In the genomic region with DNA sequence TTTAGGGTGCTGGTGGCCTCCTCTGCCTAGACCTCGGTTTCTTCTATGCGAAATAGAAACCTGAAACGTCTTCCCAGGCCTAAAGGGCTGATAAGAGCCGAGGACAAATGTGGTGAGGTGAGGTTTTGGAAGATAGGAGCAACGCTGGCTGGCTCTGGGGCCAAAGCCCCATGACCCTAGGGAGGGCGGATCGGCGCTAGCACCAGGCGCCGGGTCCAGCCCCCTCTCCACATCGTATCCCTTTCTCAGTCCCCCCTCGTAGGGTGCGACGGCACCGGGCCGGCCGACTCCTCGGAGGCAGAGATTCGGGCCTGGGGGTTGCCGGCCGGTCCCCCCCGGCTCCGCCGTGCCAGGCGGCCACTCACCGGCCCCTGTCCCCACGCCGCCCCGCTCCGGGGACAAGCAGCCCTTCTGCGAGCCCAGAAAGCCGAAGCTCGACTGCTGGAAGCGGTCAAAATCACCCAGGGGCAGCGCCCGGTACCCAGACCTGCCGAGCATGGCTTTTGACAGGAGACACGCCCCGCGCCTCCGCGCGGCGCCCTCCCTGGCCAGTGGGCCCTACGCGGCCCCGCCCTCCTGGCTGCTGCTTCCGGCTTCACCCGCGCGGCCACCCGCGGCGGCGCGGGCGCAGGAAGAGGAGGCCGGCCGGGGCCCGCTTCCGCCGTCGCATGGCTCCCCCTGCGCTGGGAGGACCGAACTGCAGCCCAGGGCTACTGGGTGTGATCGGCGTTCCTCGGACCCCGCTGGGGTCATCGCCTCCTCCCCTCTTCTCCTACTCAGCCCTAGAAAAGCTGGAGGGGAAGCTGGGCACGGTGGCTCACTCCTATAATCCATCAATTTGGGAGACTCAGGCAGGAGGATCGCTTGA, we compare ENCODE assay signal across 1 cellular context.
TF ChIP-seq lines count a peak whose summit lies in the region.

STOML1 (minus strand) TSS at position 570 of the 868 bp plus-strand sequence; CDS start at position 498, 72 bp downstream.

TF ChIP-seq in HEK293, 187 proteins besides CTCF, POLR2A, EP300 and RAD21 (continued from another document and continues in another):
- TF ChIP-seq ZNF398 (tag by site-specific recombination; IDR thresholded peaks at IDR 0.05) = peak; percentile 57
- TF ChIP-seq ZBTB48 (tag by site-specific recombination; IDR thresholded peaks at IDR 0.05) = no peak
- TF ChIP-seq ZNF155 (tag by site-specific recombination; IDR thresholded peaks at IDR 0.05) = no peak
- no peak for TF ChIP-seq ZNF362 (tag by site-specific recombination; IDR thresholded peaks at IDR 0.05)
- TF ChIP-seq ZBTB1 (tag by site-specific recombination; IDR thresholded peaks at IDR 0.05) = no peak
- no peak for TF ChIP-seq ZNF248 (tag by site-specific recombination; IDR thresholded peaks at IDR 0.05)
- TF ChIP-seq, protein P1, sequence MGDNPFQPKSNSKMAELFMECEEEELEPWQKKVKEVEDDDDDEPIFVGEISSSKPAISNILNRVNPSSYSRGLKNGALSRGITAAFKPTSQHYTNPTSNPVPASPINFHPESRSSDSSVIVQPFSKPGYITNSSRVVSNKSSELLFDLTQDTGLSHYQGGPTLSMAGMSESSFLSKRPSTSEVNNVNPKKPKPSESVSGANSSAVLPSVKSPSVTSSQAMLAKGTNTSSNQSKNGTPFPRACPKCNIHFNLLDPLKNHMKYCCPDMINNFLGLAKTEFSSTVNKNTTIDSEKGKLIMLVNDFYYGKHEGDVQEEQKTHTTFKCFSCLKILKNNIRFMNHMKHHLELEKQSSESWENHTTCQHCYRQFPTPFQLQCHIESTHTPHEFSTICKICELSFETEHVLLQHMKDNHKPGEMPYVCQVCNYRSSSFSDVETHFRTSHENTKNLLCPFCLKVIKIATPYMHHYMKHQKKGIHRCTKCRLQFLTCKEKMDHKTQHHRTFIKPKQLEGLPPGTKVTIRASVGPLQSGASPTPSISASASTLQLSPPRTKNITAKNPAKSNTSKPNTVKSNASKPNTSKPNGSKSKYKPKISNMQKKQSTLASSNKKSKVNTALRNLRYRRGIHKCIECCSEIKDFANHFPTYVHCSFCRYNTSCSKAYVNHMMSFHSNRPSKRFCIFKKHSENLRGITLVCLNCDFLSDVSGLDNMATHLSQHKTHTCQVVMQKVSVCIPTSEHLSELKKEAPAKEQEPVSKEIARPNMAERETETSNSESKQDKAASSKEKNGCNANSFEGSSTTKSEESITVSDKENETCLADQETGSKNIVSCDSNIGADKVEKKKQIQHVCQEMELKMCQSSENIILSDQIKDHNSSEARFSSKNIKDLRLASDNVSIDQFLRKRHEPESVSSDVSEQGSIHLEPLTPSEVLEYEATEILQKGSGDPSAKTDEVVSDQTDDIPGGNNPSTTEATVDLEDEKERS (tag by site-specific recombination; IDR thresholded peaks at IDR 0.05) = no peak
- no peak for TF ChIP-seq REPIN1 (tag by site-specific recombination; IDR thresholded peaks at IDR 0.05; ENCODE audit: low read depth)
- no peak for TF ChIP-seq ZNF274 (IDR thresholded peaks at IDR 0.05; ENCODE audit: low read length)
- no peak for TF ChIP-seq ZNF274 (tag by site-specific recombination; IDR thresholded peaks at IDR 0.05; ENCODE audit: borderline replicate concordance)
- no peak for TF ChIP-seq ZNF510 (tag by site-specific recombination; IDR thresholded peaks at IDR 0.05; ENCODE audit: insufficient replicate concordance)
- peak; percentile 88 for TF ChIP-seq ZBTB11 (tag by site-specific recombination; conservative IDR thresholded peaks at IDR 0.05; ENCODE audit: low read depth)
- no peak for TF ChIP-seq ZNF404 (tag by site-specific recombination; IDR thresholded peaks at IDR 0.05)
- TF ChIP-seq ZNF548 (tag by site-specific recombination; IDR thresholded peaks at IDR 0.05) = no peak
- no peak for TF ChIP-seq ZNF645 (tag by site-specific recombination; IDR thresholded peaks at IDR 0.05)
- TF ChIP-seq BCL11A (tag by site-specific recombination; IDR thresholded peaks at IDR 0.05; ENCODE audit: low read depth) = no peak
- TF ChIP-seq ZNF654 (tag by site-specific recombination; IDR thresholded peaks at IDR 0.05; ENCODE audit: low read depth) = no peak
- TF ChIP-seq ZNF692 (tag by site-specific recombination; IDR thresholded peaks at IDR 0.05) = peak; percentile 97
- no peak for TF ChIP-seq ZNF350 (tag by site-specific recombination; IDR thresholded peaks at IDR 0.05)
- TF ChIP-seq ZNF16 (tag by site-specific recombination; IDR thresholded peaks at IDR 0.05; ENCODE audit: low read depth) = no peak
- no peak for TF ChIP-seq ZNF707 (tag by site-specific recombination; IDR thresholded peaks at IDR 0.05)
- no peak for TF ChIP-seq ZNF354C (tag by site-specific recombination; IDR thresholded peaks at IDR 0.05; ENCODE audit: borderline replicate concordance, low read depth)
- no peak for TF ChIP-seq ZNF843 (tag by site-specific recombination; IDR thresholded peaks at IDR 0.05)
- TF ChIP-seq ZNF112 (tag by site-specific recombination; IDR thresholded peaks at IDR 0.05) = no peak
- no peak for TF ChIP-seq ZNF341 (tag by site-specific recombination; IDR thresholded peaks at IDR 0.05; ENCODE audit: low read depth)
- no peak for TF ChIP-seq ZNF211 (tag by site-specific recombination; IDR thresholded peaks at IDR 0.05; ENCODE audit: low read depth)
- TF ChIP-seq ZNF530 (tag by site-specific recombination; IDR thresholded peaks at IDR 0.05; ENCODE audit: low read depth) = no peak
- peak; percentile 90 for TF ChIP-seq KLF10 (tag by site-specific recombination; IDR thresholded peaks at IDR 0.05)
- TF ChIP-seq ZNF768 (tag by site-specific recombination; IDR thresholded peaks at IDR 0.05) = no peak
- TF ChIP-seq ZNF623 (tag by site-specific recombination; IDR thresholded peaks at IDR 0.05) = no peak
- TF ChIP-seq KLF8 (tag by site-specific recombination; IDR thresholded peaks at IDR 0.05) = peak; percentile 90
- no peak for TF ChIP-seq ZNF266 (tag by site-specific recombination; IDR thresholded peaks at IDR 0.05; ENCODE audit: low read depth)
- TF ChIP-seq ZNF138 (tag by site-specific recombination; IDR thresholded peaks at IDR 0.05; ENCODE audit: borderline replicate concordance) = no peak
- TF ChIP-seq ZNF221 (tag by site-specific recombination; IDR thresholded peaks at IDR 0.05; ENCODE audit: borderline replicate concordance) = no peak
- no peak; the same call in 1 of the 2 replicates for TF ChIP-seq ZNF146 (tag by site-specific recombination; IDR thresholded peaks at IDR 0.05)
- TF ChIP-seq TRIM28 (IDR thresholded peaks at IDR 0.05; ENCODE audit: borderline replicate concordance, low read length) = no peak
- TF ChIP-seq ZNF664 (tag by site-specific recombination; IDR thresholded peaks at IDR 0.05) = no peak
- peak; percentile 69 for TF ChIP-seq ZIC2 (tag by site-specific recombination; IDR thresholded peaks at IDR 0.05)
- no peak for TF ChIP-seq KLF7 (tag by site-specific recombination; IDR thresholded peaks at IDR 0.05; ENCODE audit: borderline replicate concordance)
- peak; percentile 87 for TF ChIP-seq ZBTB26 (tag by site-specific recombination; optimal IDR thresholded peaks at IDR 0.05)
- no peak for TF ChIP-seq ZNF48 (tag by site-specific recombination; IDR thresholded peaks at IDR 0.05)
- TF ChIP-seq ZNF792 (tag by site-specific recombination; IDR thresholded peaks at IDR 0.05) = no peak
- TF ChIP-seq ZNF223 (tag by site-specific recombination; IDR thresholded peaks at IDR 0.05) = peak; percentile 49; the same call in 1 of the 2 replicates
- no peak for TF ChIP-seq ZNF501 (tag by site-specific recombination; IDR thresholded peaks at IDR 0.05)
- no peak for TF ChIP-seq ZNF776 (tag by site-specific recombination; IDR thresholded peaks at IDR 0.05; ENCODE audit: borderline replicate concordance)
- no peak for TF ChIP-seq SALL2 (tag by site-specific recombination; IDR thresholded peaks at IDR 0.05; ENCODE audit: borderline replicate concordance)
- no peak for TF ChIP-seq TCF7L2 (IDR thresholded peaks at IDR 0.05; ENCODE audit: borderline replicate concordance, low read depth, low read length)
- no peak for TF ChIP-seq ZNF514 (tag by site-specific recombination; IDR thresholded peaks at IDR 0.05)
- TF ChIP-seq BCL11B (tag by site-specific recombination; IDR thresholded peaks at IDR 0.05; ENCODE audit: low read depth) = peak; percentile 62; the same call in 1 of the 2 replicates
- no peak for TF ChIP-seq ZNF777 (tag by site-specific recombination; IDR thresholded peaks at IDR 0.05; ENCODE audit: borderline replicate concordance)
- TF ChIP-seq GLIS1 (tag by site-specific recombination; IDR thresholded peaks at IDR 0.05) = peak; percentile 86
- TF ChIP-seq ZNF23 (tag by site-specific recombination; IDR thresholded peaks at IDR 0.05; ENCODE audit: borderline replicate concordance) = no peak
- TF ChIP-seq ZNF19 (tag by site-specific recombination; IDR thresholded peaks at IDR 0.05; ENCODE audit: low read depth) = no peak
- TF ChIP-seq ZNF2 (tag by site-specific recombination; IDR thresholded peaks at IDR 0.05) = peak; percentile 59; the same call in 1 of the 2 replicates
- no peak for TF ChIP-seq ZNF311 (tag by site-specific recombination; IDR thresholded peaks at IDR 0.05; ENCODE audit: borderline replicate concordance)
- no peak for TF ChIP-seq ZNF658 (tag by site-specific recombination; IDR thresholded peaks at IDR 0.05)
- no peak for TF ChIP-seq ZBTB21 (tag by site-specific recombination; IDR thresholded peaks at IDR 0.05)
- peak; percentile 46; the same call in 1 of the 2 replicates for TF ChIP-seq ZXDB (tag by site-specific recombination; IDR thresholded peaks at IDR 0.05)
